8 cellular contexts compared by ENCODE assay signal in genomic region chr14:104723651-104724406, GRCh38. TPM values are rescaled to one million over a fixed set of nuclear protein-coding genes. Genes with fewer than 3 reads are reported as not detected.
DNase-seq lines count a peak whose midpoint lies in the region; ATAC-seq, FAIRE-seq and TF ChIP-seq lines count a peak whose summit lies in the region.

Gene ADSS1, plus strand, starts transcription at chr14:104724229. Its CDS starts 42 bp downstream, at chr14:104724271.

- peak within 1 kb of the TSS; percentile 57 for H3K9ac ChIP-seq in HUES6 (ENCODE audit: low read length)
- peak within 1 kb of the TSS; percentile 72 to 94 for H3K9ac ChIP-seq in K562 (ENCODE audit: insufficient read depth in 1 of 2, low read depth in 2 of 2, low read length in 2 of 2)

- TF ChIP-seq CTCF in A549 (IDR thresholded peaks at IDR 0.05): peak; percentile 96
- TF ChIP-seq CTCF in K562 (IDR thresholded peaks at IDR 0.05 in 2 of 3, conservative IDR thresholded peaks at IDR 0.05 in 1 of 3; ENCODE audit: insufficient read depth in 2 of 3, low read depth in 1 of 3, low read length in 3 of 3): peak; percentile 72 to 90 (median 83)

- H2AFZ ChIP-seq in K562 (ENCODE audit: low read depth, low read length): peak within 1 kb of the TSS; percentile 91

- peak; percentile 70 to 74 for DNase-seq in A549 (ENCODE audit: low read depth in 1 of 2, low spot score in 1 of 2)
- peak; percentile 47 for DNase-seq in T-helper 22 cell (ENCODE audit: low read depth)
- peak; percentile 64 to 85 (median 77) for DNase-seq in K562 (ENCODE audit: extremely low read depth in 1 of 4, low spot score in 3 of 4)
- DNase-seq in iPS-NIHi7 (ENCODE audit: extremely low spot score): peak; percentile 93
- DNase-seq in stimulated activated CD4-positive, alpha-beta T cell treated with anti-CD3 and anti-CD28 coated beads, Interleukin-12 subunit alpha, Interleukin-12 subunit beta, amount 100 ng/mL, for 24 hours (ENCODE audit: low read depth in 2 of 2): peak; percentile 22 to 34
- DNase-seq in NCI-H187 (lab: John Stamatoyannopoulos, UW): no peak

- peaks cover 13% of the 10 kb centered on the region for H3K79me2 ChIP-seq in K562 (ENCODE audit: control insufficient read depth, insufficient read depth, low read length)

- H3K27me3 ChIP-seq in HUES6 (ENCODE audit: control insufficient read depth, insufficient read depth, low read length): peaks cover 10% of the 10 kb centered on the region; the same call in 1 of the 2 replicates
- H3K27me3 ChIP-seq in K562 (ENCODE audit: control insufficient read depth in 2 of 2, insufficient read depth in 2 of 2, low read length in 2 of 2): no peaks in the 10 kb centered on the region

- TF ChIP-seq POLR2A in A549 (IDR thresholded peaks at IDR 0.05; ENCODE audit: low read length) (peak; percentile 95), GM15510 (IDR thresholded peaks at IDR 0.05; ENCODE audit: borderline replicate concordance, extremely low read depth, insufficient read length) (peak; percentile 45), K562 (conservative IDR thresholded peaks at IDR 0.05) (no peak)

- H3K4me3 ChIP-seq in A549 (peak within 1 kb of the TSS; percentile 71), HUES6 (ENCODE audit: low read depth, low read length) (peak within 1 kb of the TSS; percentile 88), K562 (peak within 1 kb of the TSS; percentile 66)

- no peaks in the 10 kb centered on the region for H3K9me3 ChIP-seq in A549
- no peaks in the 10 kb centered on the region for H3K9me3 ChIP-seq in HUES6 (ENCODE audit: control insufficient read depth, insufficient read depth, low read depth, low read length)
- no peaks in the 10 kb centered on the region for H3K9me3 ChIP-seq in K562 (replicated peaks; ENCODE audit: control insufficient read depth, insufficient read depth, low read depth, low read length)

- CTCF ChIA-PET in A549 (lab: Yijun Ruan, JAX): interaction anchor here (0.6 to 6.2 kb wide), 21 partner anchors 12 to 548 kb away, joined by 3 to 65 read pairs (median 6); partner anchors contain the start of gene INF2
- CTCF ChIA-PET in K562 (lab: Yijun Ruan, JAX; ENCODE audit: low intra/inter-chr PET ratio): no interaction called here

- no peak for FAIRE-seq in A549 (lab: Jason Lieb, UNC)
- FAIRE-seq in K562 (lab: Jason Lieb, UNC): no peak

- peak within 1 kb of the TSS; percentile 94 for H3K4me2 ChIP-seq in A549
- peak within 1 kb of the TSS; percentile 89 for H3K4me2 ChIP-seq in K562 (ENCODE audit: insufficient read depth, low read length)

- BruUV-seq in K562 (replicated peaks; lab: Mats Ljungman, UMichigan): no TSS peak

- POLR2A ChIA-PET in A549 (lab: Yijun Ruan, JAX): interaction anchor here (1.1 kb wide), 1 partner anchor 36 kb away, joined by 5 read pairs; no protein-coding TSS in a partner anchor
- POLR2A ChIA-PET in K562 (lab: Yijun Ruan, JAX): interaction anchor here (0.6 to 1.2 kb wide), 2 partner anchors 28 to 154 kb away, joined by 3 to 4 read pairs; no protein-coding TSS in a partner anchor

- TF ChIP-seq EP300 in A549 (IDR thresholded peaks at IDR 0.05) (no peak), K562 (IDR thresholded peaks at IDR 0.05; ENCODE audit: low read length) (no peak)

- H3K27ac ChIP-seq in A549 (peak within 1 kb of the TSS; percentile 82 to 92), HUES6 (ENCODE audit: low read depth, low read length) (no peak within 1 kb of the TSS), K562 (ENCODE audit: extremely low read depth, low read depth, low read length) (peak within 1 kb of the TSS; percentile 75)

- intact Hi-C loops in K562 (cut with micrococcal nuclease): no loop called here

- H3K9me1 ChIP-seq in K562 (ENCODE audit: control insufficient read depth, insufficient read depth, low read length): peaks cover 4% of the 10 kb centered on the region

- TF ChIP-seq RAD21 in A549 (conservative IDR thresholded peaks at IDR 0.05 in 1 of 2, IDR thresholded peaks at IDR 0.05 in 1 of 2) (peak in 1 of 2 experiments; percentile 46; a peak in 3 of 5 replicates), K562 (CRISPR knock-in tag; conservative IDR thresholded peaks at IDR 0.05 in 1 of 2, IDR thresholded peaks at IDR 0.05 in 1 of 2) (peak in 1 of 2 experiments; percentile 40; a peak in 3 of 4 replicates)

- in situ Hi-C loops in K562 (cut with MboI): no loop called here

- H4K20me1 ChIP-seq in K562 (replicated peaks; ENCODE audit: control insufficient read depth, insufficient read depth, low read length): no peaks in the 10 kb centered on the region

- 3% methylated on average over 29 of the region's 82 CpGs for WGBS in A549 (ENCODE audit: missing lambda C conversion rate)
- WGBS in K562 (ENCODE audit: insufficient coverage, low coverage, missing lambda C conversion rate): 1% methylated on average over 20 of the region's 82 CpGs

- ATAC-seq in A549 (peak; percentile 35 to 51), K562 (peak; percentile 85)

- H3K36me3 ChIP-seq in HUES6 (ENCODE audit: control insufficient read depth, insufficient read depth, low read length) (peaks cover 11% of the 10 kb centered on the region), K562 (ENCODE audit: control insufficient read depth, insufficient read depth, low read length) (no peaks in the 10 kb centered on the region)

- H3K4me1 ChIP-seq in A549: peaks cover 46% of the 10 kb centered on the region
- peaks cover 15% of the 10 kb centered on the region for H3K4me1 ChIP-seq in HUES6 (ENCODE audit: control insufficient read depth, insufficient read depth, low read length)
- H3K4me1 ChIP-seq in K562 (replicated peaks in 1 of 2; ENCODE audit: control insufficient read depth in 2 of 2, insufficient read depth in 2 of 2, low read length in 2 of 2): peaks cover 9 to 65% of the 10 kb centered on the region in 2 experiments; a peak in 4 of 5 replicates

TF ChIP-seq in A549, 52 proteins besides CTCF, POLR2A, EP300 and RAD21 (continues in another document):
- TF ChIP-seq HOXB5 (CRISPR knock-in tag; IDR thresholded peaks at IDR 0.05): no peak
- TF ChIP-seq KDM1A (IDR thresholded peaks at IDR 0.05; ENCODE audit: low read depth): no peak
- no peak for TF ChIP-seq USF2 (IDR thresholded peaks at IDR 0.05)
- no peak for TF ChIP-seq ZSCAN20 (CRISPR knock-in tag; IDR thresholded peaks at IDR 0.05)
- no peak for TF ChIP-seq FOSB (CRISPR knock-in tag; IDR thresholded peaks at IDR 0.05)
- peak; percentile 67 for TF ChIP-seq SMC3 (IDR thresholded peaks at IDR 0.05)
- peak; percentile 85 for TF ChIP-seq POLR2AphosphoS2 (conservative IDR thresholded peaks at IDR 0.05; ENCODE audit: low read length)
- TF ChIP-seq CBX8 (IDR thresholded peaks at IDR 0.05): no peak
- TF ChIP-seq ZC3H11A (IDR thresholded peaks at IDR 0.05): no peak
- TF ChIP-seq GATA3 (IDR thresholded peaks at IDR 0.05; ENCODE audit: borderline replicate concordance): no peak

TF ChIP-seq in K562, 482 proteins besides CTCF, POLR2A, EP300 and RAD21 (continues in another document):
- TF ChIP-seq HCFC1 (IDR thresholded peaks at IDR 0.05; ENCODE audit: low read depth, low read length) (no peak), DPF2 (IDR thresholded peaks at IDR 0.05) (no peak), ZNF347 (CRISPR knock-in tag; IDR thresholded peaks at IDR 0.05; ENCODE audit: low read depth) (no peak), YY1 (IDR thresholded peaks at IDR 0.05; ENCODE audit: borderline replicate concordance in 1 of 3, control insufficient read depth in 1 of 3, extremely low read depth in 1 of 3, insufficient read depth in 3 of 3, insufficient read length in 1 of 3, insufficient replicate concordance in 2 of 3, low read depth in 1 of 3, low read length in 2 of 3) (peak in 2 of 3 experiments; percentile 54 to 74), NR1H2 (CRISPR knock-in tag; IDR thresholded peaks at IDR 0.05) (no peak), ZNF696 (CRISPR knock-in tag; conservative IDR thresholded peaks at IDR 0.05) (no peak), ZNF639 (CRISPR knock-in tag; conservative IDR thresholded peaks at IDR 0.05 in 1 of 2, IDR thresholded peaks at IDR 0.05 in 1 of 2) (0 out of 4 replicates have a peak, but pooled peaks of 1 of the 2 experiments have one; percentile 24), RBM14 (IDR thresholded peaks at IDR 0.05; ENCODE audit: borderline replicate concordance, insufficient read depth, low read depth, low read length) (no peak), C11orf30 (IDR thresholded peaks at IDR 0.05; ENCODE audit: low read depth) (peak; percentile 35; the same call in 1 of the 2 replicates)

RNA-seq across cellular contexts. Expression of gene ADSS1, which starts in this region (rescaled TPM):
- 8.8 and 10.1 TPM in 2 replicates for polyA plus RNA-seq in A549 (2011; rRNA removed)
- polyA plus RNA-seq in A549 (2012; cell fraction: cytosol; rRNA removed): 6.0 and 6.2 TPM in 2 replicates
- 17.9 and 19.6 TPM in 2 replicates for polyA plus RNA-seq in A549 (2012; cell fraction: nucleus; rRNA removed)
- 6.2 to 8.3 TPM (median 7.4 TPM) in 3 replicates for polyA plus RNA-seq in A549 (2017; fragmentation: RNase III; extraction: RNeasy Plus Mini Kit Qiagen cat#74134 plus additional on column Dnase treatment)
- 6.5 and 9.5 TPM in 2 replicates for polyA minus RNA-seq in A549 (2011; rRNA and poly(A)+ RNA removed)
- 17.1 and 35.0 TPM in 2 replicates for total RNA-seq in K562 (2011; cell fraction: chromatin; rRNA removed; ENCODE audit: low replicate concordance)
- 12.5 and 17.5 TPM in 2 replicates for total RNA-seq in K562 (2011; cell fraction: nucleolus; rRNA removed)
- 16.8 and 20.0 TPM in 2 replicates for total RNA-seq in K562 (2011; cell fraction: nucleoplasm; rRNA removed)
- 4.4 and 5.9 TPM in 2 replicates for total RNA-seq in K562 (2014; rRNA removed)
- total RNA-seq in K562 (2014; rRNA removed; fragmentation: Illumina TruSeq; extraction: Trizol): 2.0 and 2.2 TPM in 2 replicates
- total RNA-seq in K562 (2015; rRNA removed; fragmentation: Illumina TruSeq; extraction: Trizol): 3.5 and 3.6 TPM in 2 replicates
- total RNA-seq in K562 (2021): 4.2 and 4.9 TPM in 2 replicates
- 4.2 and 5.2 TPM in 2 replicates for polyA plus RNA-seq in K562 (2011; rRNA removed)
- 2.7 and 4.0 TPM in 2 replicates for polyA plus RNA-seq in K562 (2011; cell fraction: cytosol; rRNA removed)
- 39.1 and 54.9 TPM in 2 replicates for polyA plus RNA-seq in K562 (2011; cell fraction: nucleus; rRNA removed)
- 6.0 and 16.4 TPM in 2 replicates for polyA plus RNA-seq in K562 (2012)
- 3.9 and 4.3 TPM in 2 replicates for polyA plus RNA-seq in K562 (2014; fragmentation: Illumina TruSeq; extraction: Trizol)
- polyA plus RNA-seq in K562 (2014; fragmentation: Nextera tagmentation; extraction: Ambion mirVana): under 1 TPM; 0.53 to 0.74 TPM
- polyA plus RNA-seq in K562 (2014; rRNA removed): 3.6 and 5.3 TPM in 2 replicates
- 2.6 and 2.7 TPM in 2 replicates for polyA minus RNA-seq in K562 (2011; rRNA and poly(A)+ RNA removed)
- 1.3 and 1.6 TPM in 2 replicates for polyA minus RNA-seq in K562 (2011; cell fraction: cytosol; rRNA and poly(A)+ RNA removed)
- 6.4 and 9.8 TPM in 2 replicates for polyA minus RNA-seq in K562 (2011; cell fraction: nucleus; rRNA and poly(A)+ RNA removed)

Comparison
In these comparisons a context has a peak if more than half of its experiments do, and no peak if none do; other contexts are left out.
1. DNase-seq: peak in A549 (2 of 2), T-helper 22 cell (single experiment), K562 (4 of 4), iPS-NIHi7 (single experiment) and stimulated activated CD4-positive, alpha-beta T cell treated with anti-CD3 and anti-CD28 coated beads, Interleukin-12 subunit alpha, Interleukin-12 subunit beta, amount 100 ng/mL, for 24 hours (2 of 2); none in NCI-H187 (0 of 2).
2. Of the 35 proteins assayed by ChIP-seq in both K562 and A549: peak only in K562: BHLHE40, ESRRA and HDAC2; only in A549: JUN, MAFK, MAX, POLR2A and POLR2AphosphoS2; in both: CTCF, MAZ, PHF8 and SMC3; in neither: 21; mixed calls (peak in some experiments, not most) for 2.
3. Peak in every context shown above with its lines, with median percentiles within 50 percentile points of each other: H3K4me3 ChIP-seq.